17 cellular contexts compared by ENCODE assay signal in the genomic region with DNA sequence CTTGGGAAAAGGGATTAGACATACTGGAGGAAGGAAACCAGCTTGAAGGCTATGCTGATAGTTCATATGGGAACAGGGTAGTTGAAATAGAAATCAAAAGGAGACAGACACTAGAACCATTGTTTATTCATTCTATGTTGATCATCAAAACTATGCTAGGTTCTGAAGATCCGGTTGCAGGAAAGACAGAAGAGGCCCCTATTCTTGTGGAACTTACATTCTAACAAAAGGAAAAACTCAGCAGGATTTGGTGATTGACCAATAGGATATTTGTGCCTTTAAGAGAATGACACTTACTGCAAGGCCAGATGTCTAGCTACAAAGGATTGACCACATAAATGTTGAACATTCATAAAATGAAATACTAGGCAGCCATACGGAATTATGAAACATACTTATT.
DNase-seq lines count a peak whose midpoint lies in the region; ATAC-seq, FAIRE-seq and TF ChIP-seq lines count a peak whose summit lies in the region.
"Had no signal": no experiment of that assay in that cellular context is flagged by ENCODE, and none has a peak within 500 bp of the region (broad histone marks: within the 10 kb centered on the region; RNA-seq: fewer than 3 reads in every experiment).

No MANE protein-coding gene starts in this region.

- H3K9me1 ChIP-seq in keratinocyte (ENCODE audit: control insufficient read depth, extremely low read depth, insufficient read depth, low read length), result no peaks in the 10 kb centered on the region

- H3K4me3 Mint-ChIP-seq in activated T-cell treated with anti-CD3 and anti-CD28 coated beads, Interleukin-2, amount 50 U/mL, for 72 hours, result no peak overlapping the region
- H3K4me3 Mint-ChIP-seq in activated naive CD8-positive, alpha-beta T cell treated with anti-CD3 and anti-CD28 coated beads for 36 hours, result no peak overlapping the region

- peak overlapping the region; percentile 18 for H3K27ac Mint-ChIP-seq in activated T-cell treated with anti-CD3 and anti-CD28 coated beads, Interleukin-2, amount 50 U/mL, for 72 hours
- no peak overlapping the region for H3K27ac Mint-ChIP-seq in activated naive CD8-positive, alpha-beta T cell treated with anti-CD3 and anti-CD28 coated beads for 36 hours
- H3K27ac Mint-ChIP-seq: progenitor cell of endocrine pancreas had no signal

- H3K4me1 ChIP-seq in keratinocyte (ENCODE audit: control insufficient read depth, extremely low read depth, insufficient read depth, low read length) (peaks cover 22% of the 10 kb centered on the region), thoracic aorta (ENCODE audit: control insufficient read depth in 1 of 2, low read depth in 2 of 2) (peaks cover 23 to 43% of the 10 kb centered on the region in 2 donors), OCI-LY7 (ENCODE audit: insufficient read depth, low read length, poor library complexity, severe bottlenecking) (no peaks in the 10 kb centered on the region)

- dilution Hi-C loops in keratinocyte (cut with MboI; ENCODE audit: extremely low pct_ligation_motif_present, low sequenced_read_pairs), result no loop called here

- H3K27me3 Mint-ChIP-seq in activated T-cell treated with anti-CD3 and anti-CD28 coated beads, Interleukin-2, amount 50 U/mL, for 72 hours (ENCODE audit: low read depth), result no peaks in the 10 kb centered on the region
- no peaks in the 10 kb centered on the region for H3K27me3 Mint-ChIP-seq in activated naive CD8-positive, alpha-beta T cell treated with anti-CD3 and anti-CD28 coated beads for 36 hours
- H3K27me3 Mint-ChIP-seq: progenitor cell of endocrine pancreas had no signal

- H3K4me3 ChIP-seq in cardiac fibroblast (replicated peaks in 1 of 2; ENCODE audit: low read depth in 2 of 2, low read length in 2 of 2), result no peak overlapping the region
- no peak overlapping the region for H3K4me3 ChIP-seq in keratinocyte (ENCODE audit: control insufficient read depth in 2 of 3, extremely low read depth in 1 of 3, insufficient read depth in 2 of 3, low read depth in 1 of 3, low read length in 3 of 3)
- no peak overlapping the region for H3K4me3 ChIP-seq in thoracic aorta
- no peak overlapping the region for H3K4me3 ChIP-seq in OCI-LY7 (ENCODE audit: low read depth, low read length, poor library complexity, severe bottlenecking)
- H3K4me3 ChIP-seq: lung, upper lobe of left lung had no signal

- H3K9me3 Mint-ChIP-seq in activated T-cell treated with anti-CD3 and anti-CD28 coated beads, Interleukin-2, amount 50 U/mL, for 72 hours, result no peaks in the 10 kb centered on the region
- no peaks in the 10 kb centered on the region for H3K9me3 Mint-ChIP-seq in activated naive CD8-positive, alpha-beta T cell treated with anti-CD3 and anti-CD28 coated beads for 36 hours

- intact Hi-C loops in OCI-LY7 (cut with micrococcal nuclease; ENCODE audit: unreplicated experiment), result no loop called here

- no peaks in the 10 kb centered on the region for H3K9me3 ChIP-seq in keratinocyte (ENCODE audit: control insufficient read depth, low read depth, low read length)
- no peaks in the 10 kb centered on the region for H3K9me3 ChIP-seq in thoracic aorta
- no peaks in the 10 kb centered on the region for H3K9me3 ChIP-seq in OCI-LY7 (ENCODE audit: low read length)
- H3K9me3 ChIP-seq: upper lobe of left lung had no signal

- no peak for DNase-seq in activated T-cell treated with anti-CD3 and anti-CD28 coated beads, Interleukin-2, amount 50 U/mL, for 72 hours
- DNase-seq in activated T-cell treated with anti-CD3 and anti-CD28 coated beads for 4 hours, result no peak
- DNase-seq in cardiac fibroblast (ENCODE audit: low read depth in 2 of 2), result peak; percentile 31 to 68
- DNase-seq in keratinocyte (ENCODE audit: low read depth, low spot score), result no peak
- no peak for DNase-seq in thoracic aorta (ENCODE audit: low spot score)
- no peak for DNase-seq in OCI-LY7 (ENCODE audit: low spot score)
- DNase-seq in activated naive CD8-positive, alpha-beta T cell treated with anti-CD3 and anti-CD28 coated beads for 36 hours, result no peak
- DNase-seq: activated CD4-positive, alpha-beta T cell treated with anti-CD3 and anti-CD28 coated beads, Interleukin-2, amount 50 U/mL, for 1 hour; activated gamma-delta T cell treated with Interleukin-2 at 50 U/mL for 16 hours; H7; NCI-H1105; upper lobe of left lung had no signal

- ATAC-seq in activated T-cell treated with anti-CD3 and anti-CD28 coated beads, Interleukin-2, amount 50 U/mL, for 72 hours (replicated peaks in 1 of 2), result no peak
- ATAC-seq in thoracic aorta (ENCODE audit: insufficient number of reproducible peaks, low FRiP score, low read depth), result no peak
- ATAC-seq in HG02642 (IDR thresholded peaks at IDR 0.05; ENCODE audit: poor library complexity, unreplicated experiment), result no peak

- peak overlapping the region; percentile 7 for H3K9ac ChIP-seq in keratinocyte (ENCODE audit: control insufficient read depth, extremely low read depth, insufficient read depth, low read length)

- H3K36me3 ChIP-seq in keratinocyte (ENCODE audit: control insufficient read depth in 2 of 2, extremely low read depth in 1 of 2, insufficient read depth in 2 of 2, low read length in 2 of 2) (no peaks in the 10 kb centered on the region), thoracic aorta (no peaks in the 10 kb centered on the region), OCI-LY7 (ENCODE audit: insufficient read depth, low read length) (no peaks in the 10 kb centered on the region)
- H3K36me3 ChIP-seq: upper lobe of left lung had no signal

- no peak for TF ChIP-seq CTCF in cardiac fibroblast (IDR thresholded peaks at IDR 0.05; ENCODE audit: low read depth, low read length)
- no peak for TF ChIP-seq CTCF in keratinocyte (optimal IDR thresholded peaks at IDR 0.05 in 1 of 3, IDR thresholded peaks at IDR 0.05 in 1 of 3, conservative IDR thresholded peaks at IDR 0.05 in 1 of 3; ENCODE audit: extremely low read depth in 1 of 3, insufficient read depth in 2 of 3, low read length in 3 of 3)
- no peak for TF ChIP-seq CTCF in thoracic aorta (IDR thresholded peaks at IDR 0.05)
- TF ChIP-seq CTCF in OCI-LY7 (conservative IDR thresholded peaks at IDR 0.05; ENCODE audit: low read length), result no peak

- POLR2A ChIA-PET in OCI-LY7 (lab: Charles Lee), result no interaction called here

- H3K4me1 Mint-ChIP-seq in activated T-cell treated with anti-CD3 and anti-CD28 coated beads, Interleukin-2, amount 50 U/mL, for 72 hours (ENCODE audit: low read depth), result no peaks in the 10 kb centered on the region
- H3K4me1 Mint-ChIP-seq in activated naive CD8-positive, alpha-beta T cell treated with anti-CD3 and anti-CD28 coated beads for 36 hours, result no peaks in the 10 kb centered on the region

- no peaks in the 10 kb centered on the region for H3K36me3 Mint-ChIP-seq in activated T-cell treated with anti-CD3 and anti-CD28 coated beads, Interleukin-2, amount 50 U/mL, for 72 hours (ENCODE audit: insufficient read depth in 2 of 2)
- H3K36me3 Mint-ChIP-seq in activated naive CD8-positive, alpha-beta T cell treated with anti-CD3 and anti-CD28 coated beads for 36 hours, result no peaks in the 10 kb centered on the region

- no peak for FAIRE-seq in keratinocyte (lab: Jason Lieb, UNC)
- FAIRE-seq: colon, GM19239 had no signal

- H4K20me1 ChIP-seq in keratinocyte (ENCODE audit: control insufficient read depth, extremely low read depth, insufficient read depth, low read length), result no peaks in the 10 kb centered on the region
- no peaks in the 10 kb centered on the region for H4K20me1 ChIP-seq in OCI-LY7 (ENCODE audit: insufficient read depth, low read length)

- peak overlapping the region; percentile 89 for H3K27ac ChIP-seq in keratinocyte (ENCODE audit: control insufficient read depth, insufficient read depth, low read length)
- peak overlapping the region; percentile 67 to 80 for H3K27ac ChIP-seq in thoracic aorta
- H3K27ac ChIP-seq in OCI-LY7 (ENCODE audit: low read depth, low read length, poor library complexity, severe bottlenecking), result no peak overlapping the region

- CTCF ChIA-PET in OCI-LY7 (lab: Charles Lee; ENCODE audit: unreplicated experiment), result no interaction called here

- H2AFZ ChIP-seq in keratinocyte (ENCODE audit: control insufficient read depth, low read length), result peak overlapping the region; percentile 21
- H2AFZ ChIP-seq in OCI-LY7 (ENCODE audit: low read length), result no peak overlapping the region

- BruUV-seq in OCI-LY7 (replicated peaks; lab: Mats Ljungman, UMichigan), result no TSS peak

- H3K79me2 ChIP-seq in keratinocyte (ENCODE audit: control insufficient read depth, insufficient read depth, low read length) (no peaks in the 10 kb centered on the region), OCI-LY7 (ENCODE audit: insufficient read depth, low read depth, low read length) (no peaks in the 10 kb centered on the region)

- H3K4me2 ChIP-seq in keratinocyte (ENCODE audit: control insufficient read depth, extremely low read depth, insufficient read depth, low read depth, low read length) (peak overlapping the region; percentile 38), OCI-LY7 (ENCODE audit: low read length) (no peak overlapping the region)

- H3K9me2 ChIP-seq in OCI-LY7 (ENCODE audit: insufficient read depth, low read length), result no peaks in the 10 kb centered on the region

- H3K27me3 ChIP-seq in keratinocyte (ENCODE audit: control insufficient read depth, extremely low read depth, insufficient read depth, low read length) (no peaks in the 10 kb centered on the region), thoracic aorta (replicated peaks; ENCODE audit: insufficient read depth) (no peaks in the 10 kb centered on the region)
- H3K27me3 ChIP-seq: upper lobe of left lung had no signal

Comparison
In these comparisons a context has a peak if more than half of its experiments do, and no peak if none do; other contexts are left out.
1. DNase-seq: peak in cardiac fibroblast (2 of 2); none in activated T-cell treated with anti-CD3 and anti-CD28 coated beads, Interleukin-2, amount 50 U/mL, for 72 hours (0 of 2), activated T-cell treated with anti-CD3 and anti-CD28 coated beads for 4 hours (single experiment), keratinocyte (single experiment), thoracic aorta (single experiment), OCI-LY7 (single experiment) and activated naive CD8-positive, alpha-beta T cell treated with anti-CD3 and anti-CD28 coated beads for 36 hours (single experiment).